In the genomic region with DNA sequence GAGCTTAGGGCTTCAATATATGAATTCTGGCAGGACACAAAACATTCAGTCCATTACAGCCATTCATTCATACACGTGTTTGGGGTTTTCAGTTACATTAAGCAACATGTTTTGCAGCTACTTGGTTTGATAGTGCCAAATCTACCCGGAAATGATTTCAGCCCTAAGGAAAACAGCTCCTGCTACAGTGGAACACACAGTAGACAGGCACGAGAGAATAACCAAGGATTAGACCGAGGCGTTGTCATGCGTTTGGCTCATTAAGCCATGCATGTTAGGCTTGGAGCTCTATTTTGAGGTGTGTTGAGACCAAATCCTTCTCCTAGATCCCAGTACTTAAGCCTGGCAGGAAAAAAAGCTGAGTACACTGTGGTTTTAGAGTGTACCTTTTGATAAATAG, we compare ENCODE assay signal across 9 cellular contexts.
DNase-seq lines count a peak whose midpoint lies in the region; ATAC-seq and TF ChIP-seq lines count a peak whose summit lies in the region.
"Had no signal": no experiment of that assay in that cellular context is flagged by ENCODE, and none has a peak within 500 bp of the region (broad histone marks: within the 10 kb centered on the region; RNA-seq: fewer than 3 reads in every experiment).

No MANE protein-coding gene starts in this region.

- peak; percentile 88 for ATAC-seq in body of pancreas
- ATAC-seq in HG03571 (IDR thresholded peaks at IDR 0.05; ENCODE audit: unreplicated experiment) = no peak
- ATAC-seq in GM18868 (IDR thresholded peaks at IDR 0.05; ENCODE audit: unreplicated experiment) = no peak

- intact Hi-C loops in body of pancreas (cut with DNase I) = no loop called here

- no peak overlapping the region for H3K4me2 ChIP-seq in mesenchymal stem cell (ENCODE audit: low read length, poor library complexity, severe bottlenecking)

- H3K4me1 ChIP-seq in body of pancreas (peaks cover 22% of the 10 kb centered on the region), mesenchymal stem cell (ENCODE audit: control insufficient read depth, insufficient read depth, low read depth, low read length) (peaks cover 2% of the 10 kb centered on the region)

- H3K14ac ChIP-seq in mesenchymal stem cell (ENCODE audit: low read length in 2 of 2) = no peak overlapping the region

- H3K9ac ChIP-seq in mesenchymal stem cell (ENCODE audit: low read length) = peak overlapping the region; percentile 61

- H2BK120ac ChIP-seq in mesenchymal stem cell (ENCODE audit: low read depth, low read length) = no peak overlapping the region

- no peak overlapping the region for H2BK5ac ChIP-seq in mesenchymal stem cell (ENCODE audit: low read depth, low read length, poor library complexity, severe bottlenecking)

- 19 to 20% methylated on average over 6 of the region's 6 CpGs for WGBS in body of pancreas, 2 donors
- 85% methylated on average over 6 of the region's 6 CpGs for WGBS in mesenchymal stem cell

- H3K27me3 ChIP-seq in AG04450 (ENCODE audit: control insufficient read depth, insufficient read depth, low read length) (no peaks in the 10 kb centered on the region), body of pancreas (no peaks in the 10 kb centered on the region), mesenchymal stem cell (ENCODE audit: control insufficient read depth in 1 of 2, insufficient read depth in 1 of 2, low read length in 2 of 2) (no peaks in the 10 kb centered on the region)

- TF ChIP-seq POLR2A in body of pancreas (IDR thresholded peaks at IDR 0.05) = peak in 1 of 3 donors; percentile 14

- H2BK15ac ChIP-seq in mesenchymal stem cell (ENCODE audit: low read depth, poor library complexity, severe bottlenecking) = no peak overlapping the region

- H3K9me3 ChIP-seq in AG04450 (ENCODE audit: control insufficient read depth, insufficient read depth, low read length) (no peaks in the 10 kb centered on the region), body of pancreas (no peaks in the 10 kb centered on the region), mesenchymal stem cell (ENCODE audit: control insufficient read depth, low read length) (no peaks in the 10 kb centered on the region)

- H3K23ac ChIP-seq in mesenchymal stem cell (ENCODE audit: low read length in 2 of 2) = no peak overlapping the region

- no peaks in the 10 kb centered on the region for H3K36me3 ChIP-seq in body of pancreas (replicated peaks in 1 of 2; ENCODE audit: insufficient read depth in 1 of 2, low read depth in 2 of 2)
- H3K36me3 ChIP-seq in mesenchymal stem cell (ENCODE audit: control insufficient read depth in 1 of 2, insufficient read depth in 2 of 2, low read depth in 1 of 2, low read length in 2 of 2) = no peaks in the 10 kb centered on the region

- peaks cover 1% of the 10 kb centered on the region for H3K79me1 ChIP-seq in mesenchymal stem cell (replicated peaks; ENCODE audit: low read length, poor library complexity, severe bottlenecking)

- peak overlapping the region; percentile 11 for H2AK5ac ChIP-seq in mesenchymal stem cell (ENCODE audit: low read length, severe bottlenecking)

- H4K91ac ChIP-seq in mesenchymal stem cell (ENCODE audit: low read length) = no peak overlapping the region

- H3K4ac ChIP-seq in mesenchymal stem cell (ENCODE audit: low read depth in 1 of 2, low read length in 2 of 2) = no peak overlapping the region

- no peak overlapping the region for H4K8ac ChIP-seq in mesenchymal stem cell (ENCODE audit: low read length)

- CTCF ChIA-PET in AG04450 (lab: Charles Lee) = interaction anchor here (2.2 kb wide), 1 partner anchor 24 kb away, joined by 11 read pairs; no protein-coding TSS in a partner anchor

- H3K4me3 ChIP-seq in AG04450 (ENCODE audit: low read depth, low read length) = no peak overlapping the region
- H3K4me3 ChIP-seq in body of pancreas = no peak overlapping the region
- no peak overlapping the region for H3K4me3 ChIP-seq in mesenchymal stem cell (ENCODE audit: insufficient read depth in 1 of 2, low read depth in 1 of 2, low read length in 2 of 2)

- DNase-seq in AG04450 (ENCODE audit: low read depth, low spot score) (peak; percentile 24), HT1080 (ENCODE audit: low read depth) (peak; percentile 53), body of pancreas (peak in 2 of 4 donors; percentile 29 to 51), mesenchymal stem cell (no peak), inferior parietal cortex (ENCODE audit: extremely low spot score) (no peak), NCI-H2227 treated with DMSO at 0.1 percent for 48 hours (lab: John Stamatoyannopoulos, UW) (no peak)
- DNase-seq: NCI-H748 treated with DMSO at 0.1 percent for 48 hours had no signal

- no peak for TF ChIP-seq CTCF in AG04450 (IDR thresholded peaks at IDR 0.05; ENCODE audit: low read depth, low read length)
- no peak for TF ChIP-seq CTCF in body of pancreas (IDR thresholded peaks at IDR 0.05)

- H2AFZ ChIP-seq in mesenchymal stem cell (ENCODE audit: low read depth, low read length) = no peak overlapping the region

- H2BK12ac ChIP-seq in mesenchymal stem cell (ENCODE audit: low read length in 2 of 2) = no peak overlapping the region

- no peak overlapping the region for H3K27ac ChIP-seq in AG04450 (ENCODE audit: low read depth, low read length)
- H3K27ac ChIP-seq in body of pancreas = peak overlapping the region; percentile 46 to 79 (median 68)
- no peak overlapping the region for H3K27ac ChIP-seq in mesenchymal stem cell (ENCODE audit: low read length, poor library complexity, severe bottlenecking)

- no peak overlapping the region for H3K18ac ChIP-seq in mesenchymal stem cell (ENCODE audit: low read depth in 1 of 2, low read length in 2 of 2)

- POLR2A ChIA-PET in AG04450 (lab: Yijun Ruan, JAX) = interaction anchor here (0.5 to 0.8 kb wide), 2 partner anchors 9 to 161 kb away, joined by 3 to 4 read pairs; no protein-coding TSS in a partner anchor

Comparison
In these comparisons a context has a peak if more than half of its experiments do, and no peak if none do; other contexts are left out.
1. DNase-seq: peak in AG04450 (single experiment) and HT1080 (single experiment); none in mesenchymal stem cell (single experiment), inferior parietal cortex (single experiment) and NCI-H2227 treated with DMSO at 0.1 percent for 48 hours (single experiment).
2. H3K27ac ChIP-seq: peak in body of pancreas (4 of 4); none in AG04450 (single experiment) and mesenchymal stem cell (single experiment).